31 cellular contexts compared by ENCODE assay signal in genomic region chr20:3743251-3743650, GRCh38. TPM values are rescaled to one million over a fixed set of nuclear protein-coding genes. Genes with fewer than 3 reads are reported as not detected.
"Had no signal": no experiment of that assay in that cellular context is flagged by ENCODE, and none has a peak within 500 bp of the region (broad histone marks: within the 10 kb centered on the region; RNA-seq: fewer than 3 reads in every experiment).

No MANE protein-coding gene starts in this region.

- H3K27ac ChIP-seq: ascending aorta, cardiac muscle cell, VCaP had no signal

- H3K9me3 ChIP-seq: ascending aorta had no signal

- H3K4me3 ChIP-seq: ascending aorta, cardiac muscle cell had no signal

- DNase-seq: activated B cell treated with CpG ODN at 0.5 μM for 24 hours; activated CD4-positive, alpha-beta memory T cell treated with anti-CD3 and anti-CD28 coated beads for 36 hours; activated CD4-positive, alpha-beta T cell treated with anti-CD3 and anti-CD28 coated beads for 4 hours; activated CD4-positive, alpha-beta T cell treated with anti-CD3 and anti-CD28 coated beads, Interleukin-2, amount 10 ng/mL, durations not matched to agents 24 days and 14 days; activated CD4-positive, alpha-beta T cell treated with anti-CD3 and anti-CD28 coated beads, Interleukin-2, amount 50 U/mL, for 1 hour; activated CD4-positive, alpha-beta T cell treated with anti-CD3 and anti-CD28 coated beads, Interleukin-2, amount 50 U/mL, for 4 hours; activated CD4-positive, CD25-positive, alpha-beta regulatory T cell treated with anti-CD3 and anti-CD28 coated beads, Interleukin-2, amount 50 U/mL, for 72 hours; activated CD8-positive, alpha-beta memory T cell treated with anti-CD3 and anti-CD28 coated beads, Interleukin-2, amount 50 U/mL, for 4 hours; activated CD8-positive, alpha-beta T cell treated with anti-CD3 and anti-CD28 coated beads for 36 hours; activated effector memory CD4-positive, alpha-beta T cell treated with Interleukin-2 at 50 U/mL for 16 hours; activated gamma-delta T cell; activated naive CD4-positive, alpha-beta T cell treated with anti-CD3 and anti-CD28 coated beads, Interleukin-2, amount 10 ng/mL, durations not matched to agents 7 days and 5 days; activated naive CD4-positive, alpha-beta T cell treated with Interleukin-2 at 50 U/mL for 16 hours; activated naive CD8-positive, alpha-beta T cell treated with anti-CD3 and anti-CD28 coated beads, Interleukin-2, amount 10 ng/mL, durations not matched to agents 7 days and 5 days; activated naive CD8-positive, alpha-beta T cell treated with anti-CD3 and anti-CD28 coated beads, Interleukin-2, amount 50 U/mL, for 24 hours; activated T-cell treated with anti-CD3 and anti-CD28 coated beads, Interleukin-2, amount 50 U/mL, for 24 hours; activated T-cell treated with anti-CD3 and anti-CD28 coated beads, Interleukin-2, amount 50 U/mL, for 48 hours; amygdala; anterior cingulate cortex; caudate nucleus; cerebellar nuclear complex; SW 1271; T-helper 1 cell; T-helper 2 cell; T-helper 9 cell had no signal

- H3K27me3 ChIP-seq: ascending aorta had no signal

- H3K4me1 ChIP-seq: ascending aorta had no signal

- H3K36me3 ChIP-seq: ascending aorta, cardiac muscle cell had no signal

RNA-seq across cellular contexts. Expression of gene HSPA12B, which starts 10.8 kb away (rescaled TPM):
- total RNA-seq: activated B cell treated with CpG ODN at 0.5 μM for 24 hours; activated CD4-positive, alpha-beta memory T cell treated with anti-CD3 and anti-CD28 coated beads for 36 hours; activated CD4-positive, alpha-beta T cell treated with anti-CD3 and anti-CD28 coated beads, Interleukin-2, amount 10 ng/mL, durations not matched to agents 24 days and 14 days; activated CD8-positive, alpha-beta memory T cell treated with anti-CD3 and anti-CD28 coated beads for 36 hours; activated CD8-positive, alpha-beta T cell treated with anti-CD3 and anti-CD28 coated beads for 36 hours; activated naive CD8-positive, alpha-beta T cell treated with anti-CD3 and anti-CD28 coated beads, Interleukin-2, amount 10 ng/mL, durations not matched to agents 7 days and 5 days; bronchial epithelial cell had no signal
- polyA plus RNA-seq: cardiac muscle cell had no signal

RNA-seq across cellular contexts. Expression of gene SIGLEC1, which starts 30.9 kb away (rescaled TPM):
- total RNA-seq: activated B cell treated with CpG ODN at 0.5 μM for 24 hours; activated CD4-positive, alpha-beta T cell treated with anti-CD3 and anti-CD28 coated beads, Interleukin-2, amount 10 ng/mL, durations not matched to agents 24 days and 14 days; activated CD8-positive, alpha-beta memory T cell treated with anti-CD3 and anti-CD28 coated beads for 36 hours; activated CD8-positive, alpha-beta T cell treated with anti-CD3 and anti-CD28 coated beads for 36 hours; activated T-helper 2 cell treated with anti-CD3 and anti-CD28 coated beads, Interferon-gamma antibody, Interleukin-2, Interleukin-4, amounts not matched to agents 10 μg/mL and 5 μg/mL and 100 μg/mL, durations not matched to agents 14 hours and 24 hours and 36 hours; bronchial epithelial cell; cardiac muscle cell had no signal
- polyA plus RNA-seq: cardiac muscle cell had no signal

RNA-seq across cellular contexts. Expression of gene SPEF1, which starts 38.0 kb away (rescaled TPM):
- total RNA-seq: activated B cell treated with CpG ODN at 0.5 μM for 24 hours; activated CD4-positive, alpha-beta T cell treated with anti-CD3 and anti-CD28 coated beads, Interleukin-2, amount 10 ng/mL, durations not matched to agents 24 days and 14 days; activated naive CD8-positive, alpha-beta T cell treated with anti-CD3 and anti-CD28 coated beads, Interleukin-2, amount 10 ng/mL, durations not matched to agents 7 days and 5 days; activated T-helper 2 cell treated with anti-CD3 and anti-CD28 coated beads, Interferon-gamma antibody, Interleukin-2, Interleukin-4, amounts not matched to agents 10 μg/mL and 5 μg/mL and 100 μg/mL, durations not matched to agents 14 hours and 24 hours and 36 hours; ascending aorta had no signal
